ENCODE assay signal across 11 cellular contexts in genomic region chr2:239311132-239312040, GRCh38.
DNase-seq lines count a peak whose midpoint lies in the region; ATAC-seq, FAIRE-seq and TF ChIP-seq lines count a peak whose summit lies in the region.
"Had no signal": no experiment of that assay in that cellular context is flagged by ENCODE, and none has a peak within 500 bp of the region (broad histone marks: within the 10 kb centered on the region; RNA-seq: fewer than 3 reads in every experiment).

No MANE protein-coding gene starts in this region.

- H3K9me3 ChIP-seq in HepG2 (ENCODE audit: low read length) (no peaks in the 10 kb centered on the region), subcutaneous abdominal adipose tissue (ENCODE audit: control insufficient read depth in 5 of 5, low read length in 5 of 5) (peaks cover 0 to 2% (median 0%) of the 10 kb centered on the region in 5 donors), Karpas-422 (ENCODE audit: low read length) (no peaks in the 10 kb centered on the region)

- in situ Hi-C loops in HepG2 (cut with HindIII; ENCODE audit: extremely low pct_ligation_motif_present, low pct_unique_long_range_greater_than_20kb) = no loop called here

- H3K27me3 ChIP-seq in HepG2 (ENCODE audit: control insufficient read depth in 1 of 2, insufficient read depth in 2 of 2, low read length in 2 of 2) (no peaks in the 10 kb centered on the region), subcutaneous abdominal adipose tissue (ENCODE audit: control insufficient read depth in 5 of 5, insufficient read depth in 4 of 5, low read length in 5 of 5) (no peaks in the 10 kb centered on the region), Karpas-422 (ENCODE audit: low read length) (no peaks in the 10 kb centered on the region)

- ATAC-seq in HepG2 = no peak
- no peak for ATAC-seq in HG03135 (IDR thresholded peaks at IDR 0.05; ENCODE audit: unreplicated experiment)
- no peak for ATAC-seq in HG03354 (IDR thresholded peaks at IDR 0.05; ENCODE audit: poor library complexity, severe bottlenecking, unreplicated experiment)
- ATAC-seq: PC-3 had no signal

- 94% methylated on average over 28 of the region's 28 CpGs for WGBS in HepG2 (ENCODE audit: low lambda C conversion rate)

- H3K79me2 ChIP-seq in HepG2 (ENCODE audit: insufficient read depth, low read length) = peaks cover 43% of the 10 kb centered on the region
- no peaks in the 10 kb centered on the region for H3K79me2 ChIP-seq in Karpas-422 (ENCODE audit: low read length)

- no peak overlapping the region for H3K4me2 ChIP-seq in HepG2 (ENCODE audit: low read depth, low read length)
- H3K4me2 ChIP-seq in Karpas-422 (ENCODE audit: low read depth, low read length, poor library complexity, severe bottlenecking) = no peak overlapping the region

- no TSS peak for BruUV-seq in HepG2 (replicated peaks; lab: Mats Ljungman, UMichigan)

- no peak for TF ChIP-seq RAD21 in HepG2 (CRISPR knock-in tag; IDR thresholded peaks at IDR 0.05)

- TF ChIP-seq EP300 in HepG2 (IDR thresholded peaks at IDR 0.05; ENCODE audit: low read depth in 2 of 2, low read length in 2 of 2) (no peak), HepG2 (CRISPR knock-in tag; IDR thresholded peaks at IDR 0.05; ENCODE audit: borderline replicate concordance) (no peak)

- no peak overlapping the region for H2AFZ ChIP-seq in HepG2 (ENCODE audit: low read length)
- no peak overlapping the region for H2AFZ ChIP-seq in Karpas-422 (ENCODE audit: low read length)

- intact Hi-C loops in HepG2 (cut with micrococcal nuclease; ENCODE audit: unreplicated experiment) = no loop called here

- CTCF ChIA-PET in HepG2 (lab: Yijun Ruan, JAX; ENCODE audit: low intra/inter-chr PET ratio, low total read pairs) = no interaction called here

- no peaks in the 10 kb centered on the region for H3K9me2 ChIP-seq in Karpas-422 (replicated peaks; ENCODE audit: insufficient read depth, low read length)

- peaks cover 0 to 3% of the 10 kb centered on the region in 2 experiments; a peak in 1 of 5 replicates for H3K36me3 ChIP-seq in HepG2 (replicated peaks in 1 of 2; ENCODE audit: control insufficient read depth in 1 of 2, insufficient read depth in 2 of 2, low read length in 2 of 2)
- H3K36me3 ChIP-seq in subcutaneous abdominal adipose tissue (ENCODE audit: control insufficient read depth in 5 of 5, insufficient read depth in 5 of 5, low read length in 5 of 5) = no peaks in the 10 kb centered on the region
- no peaks in the 10 kb centered on the region for H3K36me3 ChIP-seq in Karpas-422 (ENCODE audit: insufficient read depth, low read length)

- FAIRE-seq in HepG2 (lab: Jason Lieb, UNC) = no peak
- no peak for FAIRE-seq in GM12891 (lab: Jason Lieb, UNC)
- FAIRE-seq: H1 had no signal

- H3K4me3 ChIP-seq in LNCaP clone FGC (ENCODE audit: low read depth, low read length) (no peak overlapping the region), HepG2 (replicated peaks in 1 of 3; ENCODE audit: insufficient read depth in 1 of 3, low read depth in 2 of 3, low read length in 3 of 3) (no peak overlapping the region), subcutaneous abdominal adipose tissue (ENCODE audit: low read depth in 1 of 5, low read length in 5 of 5) (peak overlapping the region in 1 of 5 donors; percentile 42), Karpas-422 (ENCODE audit: low read length) (no peak overlapping the region)

- no peak for TF ChIP-seq POLR2A in HepG2 (IDR thresholded peaks at IDR 0.05; ENCODE audit: insufficient read depth in 1 of 2, low read depth in 2 of 2, low read length in 2 of 2)
- TF ChIP-seq POLR2A in GM12891 (IDR thresholded peaks at IDR 0.05; ENCODE audit: low read depth, low read length) = no peak

- H3K4me1 ChIP-seq in HepG2 (ENCODE audit: insufficient read depth, low read length) = no peaks in the 10 kb centered on the region
- H3K4me1 ChIP-seq in subcutaneous abdominal adipose tissue (ENCODE audit: control insufficient read depth in 5 of 5, insufficient read depth in 5 of 5, low read length in 5 of 5) = peaks cover 14 to 70% (median 62%) of the 10 kb centered on the region in 5 donors
- H3K4me1 ChIP-seq in Karpas-422 (ENCODE audit: low read length) = no peaks in the 10 kb centered on the region

- peak overlapping the region; percentile 55 for H3K27ac ChIP-seq in caudate nucleus (ENCODE audit: low read depth, low read length)
- H3K27ac ChIP-seq in HepG2 (ENCODE audit: extremely low read length, insufficient read depth, low read length) = no peak overlapping the region
- H3K27ac ChIP-seq in subcutaneous abdominal adipose tissue (ENCODE audit: low read depth, low read length) = peak overlapping the region; percentile 88
- H3K27ac ChIP-seq in Karpas-422 (ENCODE audit: low read length) = no peak overlapping the region

- DNase-seq in LNCaP clone FGC (ENCODE audit: low read depth) = peak; percentile 17
- DNase-seq in caudate nucleus (lab: John Stamatoyannopoulos, UW) = peak in 10 of 61 donors; percentile 29 to 63 (median 51)
- DNase-seq in HepG2 (ENCODE audit: low spot score) = no peak
- no peak for DNase-seq in GM12891 (ENCODE audit: insufficient read length, low spot score)
- no peak for DNase-seq in Karpas-422
- DNase-seq: naive B cell, PC-3 had no signal

- no peak for TF ChIP-seq CTCF in LNCaP clone FGC (IDR thresholded peaks at IDR 0.05; ENCODE audit: control insufficient read depth, extremely low read depth, insufficient read depth)
- TF ChIP-seq CTCF in HepG2 (CRISPR knock-in tag; IDR thresholded peaks at IDR 0.05) = no peak

- H3K9ac ChIP-seq in HepG2 (ENCODE audit: insufficient read depth, low read depth, low read length) = no peak overlapping the region
- peak overlapping the region in 1 of 5 donors; percentile 31 for H3K9ac ChIP-seq in subcutaneous abdominal adipose tissue (ENCODE audit: low read length in 5 of 5)
- no peak overlapping the region for H3K9ac ChIP-seq in Karpas-422 (ENCODE audit: low read length)

- POLR2A ChIA-PET in HepG2 (lab: Yijun Ruan, JAX) = interaction anchor here (1.1 kb wide), 1 partner anchor 90 kb away, joined by 3 read pairs; the partner anchor contains the start of gene HDAC4

- H4K20me1 ChIP-seq in HepG2 (ENCODE audit: insufficient read depth, low read length) (peaks cover 34% of the 10 kb centered on the region; the same call in 1 of the 2 replicates), Karpas-422 (ENCODE audit: insufficient read depth, low read depth, low read length) (peaks cover 50% of the 10 kb centered on the region)

TF ChIP-seq in HepG2, 621 proteins besides CTCF, POLR2A, EP300 and RAD21 (continues in another document):
- no peak for TF ChIP-seq ZFP90 (CRISPR knock-in tag; IDR thresholded peaks at IDR 0.05; ENCODE audit: borderline replicate concordance)
- TF ChIP-seq ZSCAN21 (CRISPR knock-in tag; IDR thresholded peaks at IDR 0.05; ENCODE audit: borderline replicate concordance) = no peak

TF ChIP-seq in GM12891, 5 proteins besides CTCF, POLR2A, EP300 and RAD21:
- no peak for TF ChIP-seq SPI1 (IDR thresholded peaks at IDR 0.05; ENCODE audit: low read depth, low read length)
- no peak for TF ChIP-seq POLR2AphosphoS5 (IDR thresholded peaks at IDR 0.05; ENCODE audit: low read depth, low read length)
- no peak for TF ChIP-seq POU2F2 (IDR thresholded peaks at IDR 0.05; ENCODE audit: low read depth, low read length)
- no peak for TF ChIP-seq PAX5 (IDR thresholded peaks at IDR 0.05; ENCODE audit: insufficient read depth, low read length, severe bottlenecking)
- no peak for TF ChIP-seq TAF1 (IDR thresholded peaks at IDR 0.05; ENCODE audit: low read depth, low read length)

Comparison
In these comparisons a context has a peak if more than half of its experiments do, and no peak if none do; other contexts are left out.
1. H3K27ac ChIP-seq: peak in caudate nucleus (single experiment) and subcutaneous abdominal adipose tissue (single experiment); none in HepG2 (single experiment) and Karpas-422 (single experiment).